ENCODE assay signal across 11 cellular contexts in genomic region chr1:107963009-107963408, GRCh38. TPM values are rescaled to one million over a fixed set of nuclear protein-coding genes. Genes with fewer than 3 reads are reported as not detected.
DNase-seq lines count a peak whose midpoint lies in the region; ATAC-seq and TF ChIP-seq lines count a peak whose summit lies in the region.
"Had no signal": no experiment of that assay in that cellular context is flagged by ENCODE, and none has a peak within 500 bp of the region (broad histone marks: within the 10 kb centered on the region; RNA-seq: fewer than 3 reads in every experiment).

No MANE protein-coding gene starts in this region.

- TF ChIP-seq EP300 in upper lobe of left lung (IDR thresholded peaks at IDR 0.05) = no peak

- H3K27me3 ChIP-seq in left ventricle myocardium inferior (ENCODE audit: low read depth) = peaks cover 43% of the 10 kb centered on the region
- peaks cover 27% of the 10 kb centered on the region for H3K27me3 ChIP-seq in WERI-Rb-1 (ENCODE audit: insufficient read depth, low read depth, severe bottlenecking)
- peaks cover 9% of the 10 kb centered on the region for H3K27me3 ChIP-seq in lower lobe of right lung (ENCODE audit: low read depth)
- no peaks in the 10 kb centered on the region for H3K27me3 ChIP-seq in upper lobe of left lung

- H3K36me3 ChIP-seq in left ventricle myocardium inferior = no peaks in the 10 kb centered on the region
- H3K36me3 ChIP-seq in WERI-Rb-1 = no peaks in the 10 kb centered on the region
- H3K36me3 ChIP-seq in lower lobe of right lung = no peaks in the 10 kb centered on the region
- H3K36me3 ChIP-seq in upper lobe of left lung = no peaks in the 10 kb centered on the region
- H3K36me3 ChIP-seq: SJSA1 had no signal

- no peak for DNase-seq in left ventricle myocardium inferior
- no peak for DNase-seq in cardiac septum (ENCODE audit: low spot score)
- DNase-seq in WERI-Rb-1 = peak; percentile 7
- DNase-seq in lower lobe of right lung = no peak
- no peak for DNase-seq in upper lobe of left lung
- no peak for DNase-seq in omental fat pad (ENCODE audit: low spot score)
- DNase-seq in NCI-H187 treated with DMSO at 0.1 percent for 48 hours (lab: John Stamatoyannopoulos, UW) = no peak
- DNase-seq: COR-L47, NCI-H1092 treated with DMSO at 0.1 percent for 48 hours had no signal

- WGBS in upper lobe of left lung, 2 donors = 25 to 28% methylated on average over 5 of the region's 5 CpGs

- no peak for TF ChIP-seq CTCF in left ventricle myocardium inferior (IDR thresholded peaks at IDR 0.05; ENCODE audit: borderline replicate concordance)
- no peak for TF ChIP-seq CTCF in WERI-Rb-1 (IDR thresholded peaks at IDR 0.05; ENCODE audit: low read depth, low read length)
- TF ChIP-seq CTCF in lower lobe of right lung (IDR thresholded peaks at IDR 0.05) = no peak
- TF ChIP-seq CTCF in upper lobe of left lung (IDR thresholded peaks at IDR 0.05) = no peak
- no peak for TF ChIP-seq CTCF in omental fat pad (IDR thresholded peaks at IDR 0.05)

- ATAC-seq in lower lobe of right lung (no peak), upper lobe of left lung (ENCODE audit: low FRiP score in 2 of 2) (no peak), omental fat pad (ENCODE audit: low FRiP score) (no peak), HG02610 (IDR thresholded peaks at IDR 0.05; ENCODE audit: unreplicated experiment) (no peak)

- H3K27ac ChIP-seq in left ventricle myocardium inferior (replicated peaks) (peak overlapping the region; percentile 83), WERI-Rb-1 (no peak overlapping the region), lower lobe of right lung (peak overlapping the region; percentile 82), upper lobe of left lung (peak overlapping the region; percentile 72 to 85 (median 84))
- H3K27ac ChIP-seq: SJSA1 had no signal

- TF ChIP-seq POLR2A in upper lobe of left lung (IDR thresholded peaks at IDR 0.05) = no peak

- no peaks in the 10 kb centered on the region for H3K9me3 ChIP-seq in left ventricle myocardium inferior (replicated peaks)
- no peaks in the 10 kb centered on the region for H3K9me3 ChIP-seq in WERI-Rb-1 (ENCODE audit: severe bottlenecking)
- H3K9me3 ChIP-seq in lower lobe of right lung = no peaks in the 10 kb centered on the region
- no peaks in the 10 kb centered on the region for H3K9me3 ChIP-seq in upper lobe of left lung
- H3K9me3 ChIP-seq: SJSA1 had no signal

- H3K4me1 ChIP-seq in left ventricle myocardium inferior (peaks cover 29% of the 10 kb centered on the region), lower lobe of right lung (peaks cover 15% of the 10 kb centered on the region), upper lobe of left lung (peaks cover 3 to 32% (median 22%) of the 10 kb centered on the region in 4 donors)

- H3K4me3 ChIP-seq in left ventricle myocardium inferior (peak overlapping the region; percentile 73), WERI-Rb-1 (ENCODE audit: low read depth, low read length) (no peak overlapping the region), lower lobe of right lung (peak overlapping the region; percentile 70), upper lobe of left lung (peak overlapping the region in 3 of 4 donors; percentile 62 to 77 (median 68))
- H3K4me3 ChIP-seq: SJSA1 had no signal

- intact Hi-C loops in left ventricle myocardium inferior (cut with micrococcal nuclease) = loop anchor here (10.0 kb wide), 3 partner anchors 48 to 178 kb away; no protein-coding TSS in a partner anchor
- intact Hi-C loops in cardiac septum (cut with DNase I) = loop anchor here (5.0 kb wide), 1 partner anchor 176 kb away; no protein-coding TSS in a partner anchor
- intact Hi-C loops in lower lobe of right lung (cut with DNase I) = no loop called here

RNA-seq across cellular contexts. Expression of gene VAV3, which starts 2.0 kb away (rescaled TPM):
- total RNA-seq in left ventricle myocardium inferior (1.4 TPM), cardiac septum (1.9 TPM), lower lobe of right lung (11.3 TPM), upper lobe of left lung (10 to 100 TPM in 2 of 6 donors, 1 to 10 TPM in 4; 5.9 to 13.6 (median 7.8) TPM), omental fat pad (10 to 100 TPM in 2 of 4 donors, 1 to 10 TPM in 2; 5.4 to 10.9 (median 10.2) TPM)
- total RNA-seq: SJSA1 had no signal
